24 cellular contexts compared by ENCODE assay signal in the genomic region with DNA sequence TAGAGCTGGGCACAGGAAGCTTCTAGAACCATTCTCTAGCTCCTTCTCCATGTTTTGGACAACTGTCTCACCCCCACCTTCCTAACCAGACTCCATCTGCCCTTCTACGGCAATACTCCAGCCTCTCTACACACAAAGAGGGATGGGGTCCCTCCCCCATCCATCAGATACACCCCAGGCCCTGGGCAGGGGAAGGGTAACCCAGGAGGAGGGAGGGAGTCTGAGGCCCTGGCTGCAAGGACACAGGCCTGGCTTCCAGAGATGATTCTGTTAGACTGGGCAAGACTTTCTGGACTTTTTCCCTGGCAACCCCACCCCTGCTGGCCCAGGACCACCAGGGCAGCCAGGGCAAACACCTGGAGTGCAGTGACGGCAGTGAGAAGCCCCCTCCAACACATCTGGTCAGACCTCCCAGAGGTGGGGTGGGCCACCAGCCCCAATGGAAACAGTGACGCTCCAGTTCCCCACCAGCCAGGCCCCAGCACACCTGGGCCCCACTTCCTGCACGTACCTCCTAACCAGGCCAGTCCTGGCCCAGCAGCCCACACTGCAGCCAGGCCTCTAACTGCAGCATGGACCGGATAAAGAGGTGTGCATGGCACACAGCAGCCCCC. TPM values are rescaled to one million over a fixed set of nuclear protein-coding genes. Genes with fewer than 3 reads are reported as not detected.
DNase-seq lines count a peak whose midpoint lies in the region; ATAC-seq, FAIRE-seq and TF ChIP-seq lines count a peak whose summit lies in the region.
"Had no signal": no experiment of that assay in that cellular context is flagged by ENCODE, and none has a peak within 500 bp of the region (broad histone marks: within the 10 kb centered on the region; RNA-seq: fewer than 3 reads in every experiment).

No MANE protein-coding gene starts in this region.

- H3K4me1 ChIP-seq in H1 (replicated peaks in 1 of 4; ENCODE audit: control insufficient read depth in 3 of 4, insufficient read depth in 4 of 4, low read length in 3 of 4), result peaks cover 4 to 30% (median 20%) of the 10 kb centered on the region in 4 experiments
- peaks cover 7% of the 10 kb centered on the region for H3K4me1 ChIP-seq in ovary (ENCODE audit: insufficient read depth)

- no peak overlapping the region for H3K27ac ChIP-seq in H1 (ENCODE audit: low read depth, low read length)
- no peak overlapping the region for H3K27ac ChIP-seq in ovary
- H3K27ac ChIP-seq: epithelial cell of prostate had no signal

- H2AFZ ChIP-seq in H1 (ENCODE audit: low read length), result no peak overlapping the region

- no peak overlapping the region for H3K23ac ChIP-seq in H1 (ENCODE audit: insufficient read length)

- H3K14ac ChIP-seq in H1 (ENCODE audit: insufficient read length), result no peak overlapping the region

- H3K9me3 Mint-ChIP-seq in CD14-positive monocyte, result peaks cover 0 to 15% (median 4%) of the 10 kb centered on the region in 7 donors
- H3K9me3 Mint-ChIP-seq: activated B cell treated with CpG ODN at 0.5 μM for 24 hours; activated CD8-positive, alpha-beta T cell treated with anti-CD3 and anti-CD28 coated beads for 36 hours; activated naive CD4-positive, alpha-beta T cell treated with anti-CD3 and anti-CD28 coated beads, Interleukin-2, amount 50 U/mL, for 24 hours; naive thymus-derived CD8-positive, alpha-beta T cell had no signal

- TF ChIP-seq POLR2A in H1 (IDR thresholded peaks at IDR 0.05; ENCODE audit: control extremely low read depth in 1 of 2, low read depth in 2 of 2, low read length in 2 of 2) (no peak), ovary (IDR thresholded peaks at IDR 0.05) (no peak)

- peaks cover 3 to 4% of the 10 kb centered on the region in 2 experiments for H4K20me1 ChIP-seq in H1 (replicated peaks in 1 of 2; ENCODE audit: control insufficient read depth in 1 of 2, insufficient read depth in 2 of 2, low read length in 2 of 2)

- H3K27me3 ChIP-seq in H1 (replicated peaks in 1 of 4; ENCODE audit: control insufficient read depth in 3 of 4, extremely low read depth in 1 of 4, insufficient read depth in 3 of 4, low read length in 3 of 4) (peaks cover 35 to 65% (median 57%) of the 10 kb centered on the region in 4 experiments), ovary (no peaks in the 10 kb centered on the region)

- no peak overlapping the region for H3K9ac ChIP-seq in H1 (replicated peaks in 1 of 4; ENCODE audit: extremely low read depth in 1 of 4, low read depth in 3 of 4, low read length in 3 of 4)

- intact Hi-C loops in CD14-positive monocyte (cut with micrococcal nuclease) (no loop called here), ovary (cut with DNase I) (loop anchor here in 1 of 4 donors (10.0 kb wide), 1 partner anchor 594 kb away; no protein-coding TSS in a partner anchor)

- peak overlapping the region; percentile 29; the same call in 1 of the 2 replicates for H2BK15ac ChIP-seq in H1 (ENCODE audit: low read length)

- H3K4me2 ChIP-seq in H1 (ENCODE audit: insufficient read depth in 1 of 2, low read depth in 2 of 2, low read length in 2 of 2), result no peak overlapping the region

- peak overlapping the region; percentile 56 for H4K91ac ChIP-seq in H1 (replicated peaks; ENCODE audit: insufficient read length, low read length)

- peak overlapping the region in 1 of 2 donors; percentile 7 for H3K4me3 Mint-ChIP-seq in CD14-positive monocyte
- H3K4me3 Mint-ChIP-seq: activated B cell treated with CpG ODN at 0.5 μM for 24 hours; activated CD8-positive, alpha-beta T cell treated with anti-CD3 and anti-CD28 coated beads for 36 hours; activated naive CD4-positive, alpha-beta T cell treated with anti-CD3 and anti-CD28 coated beads, Interleukin-2, amount 50 U/mL, for 24 hours; naive thymus-derived CD8-positive, alpha-beta T cell had no signal

- H3K23me2 ChIP-seq in H1 (ENCODE audit: low read depth, low read length), result peaks cover 10% of the 10 kb centered on the region; the same call in 1 of the 2 replicates

- no peak for TF ChIP-seq RAD21 in H1 (IDR thresholded peaks at IDR 0.05 in 1 of 2, conservative IDR thresholded peaks at IDR 0.05 in 1 of 2; ENCODE audit: low read depth in 2 of 2, low read length in 2 of 2)

- H3K27ac Mint-ChIP-seq in CD14-positive monocyte, result no peak overlapping the region
- H3K27ac Mint-ChIP-seq: activated B cell treated with CpG ODN at 0.5 μM for 24 hours; activated CD8-positive, alpha-beta T cell treated with anti-CD3 and anti-CD28 coated beads for 36 hours; activated naive CD4-positive, alpha-beta T cell treated with anti-CD3 and anti-CD28 coated beads, Interleukin-2, amount 50 U/mL, for 24 hours; naive thymus-derived CD8-positive, alpha-beta T cell had no signal

- H3K4ac ChIP-seq in H1 (replicated peaks; ENCODE audit: insufficient read length, low read depth, low read length), result no peak overlapping the region

- H3K36me3 ChIP-seq in H1 (ENCODE audit: control insufficient read depth in 2 of 4, insufficient read depth in 4 of 4, low read length in 3 of 4) (no peaks in the 10 kb centered on the region), ovary (no peaks in the 10 kb centered on the region)

- H4K8ac ChIP-seq in H1 (ENCODE audit: extremely low read depth, insufficient read depth, low read length), result no peak overlapping the region

- WGBS in H1 (ENCODE audit: extremely low coverage in 1 of 2, insufficient coverage in 1 of 2, insufficient read length in 1 of 2, insufficient replicate concordance in 2 of 2, low coverage in 1 of 2, low lambda C conversion rate in 2 of 2, missing lambda C conversion rate in 1 of 2), 2 experiments, result 85% methylated on average over 5 of the region's 5 CpGs; no CpG with 5 or more reads in 1 of the 2 experiments
- 94 to 96% (median 95%) methylated on average over 5 of the region's 5 CpGs for WGBS in ovary, 3 donors

- H3K79me2 ChIP-seq in H1 (ENCODE audit: control insufficient read depth in 1 of 2, insufficient read depth in 2 of 2, low read length in 2 of 2), result no peaks in the 10 kb centered on the region

- no peak overlapping the region for H2BK120ac ChIP-seq in H1 (replicated peaks; ENCODE audit: low read depth, low read length)

- POLR2A ChIA-PET in H1 (lab: Charles Lee; ENCODE audit: partially characterized antibody), result no interaction called here

- DNase-seq in activated CD4-positive, alpha-beta T cell treated with anti-CD3 and anti-CD28 coated beads for 1 hour, result peak; percentile 1
- no peak for DNase-seq in activated CD4-positive, alpha-beta T cell treated with anti-CD3 and anti-CD28 coated beads, Interleukin-2, amount 50 U/mL, for 4 hours
- DNase-seq in CD14-positive monocyte (ENCODE audit: low spot score) (peak; percentile 32), H1 (ENCODE audit: low read depth in 1 of 2, low spot score in 2 of 2) (no peak), ovary (peak in 4 of 5 donors; percentile 1 to 27 (median 12)), NOMO-1 treated with dmso at 0.1 percent for 144 hours (lab: John Stamatoyannopoulos, UW; ENCODE audit: unreplicated experiment) (no peak)
- DNase-seq: activated B cell treated with CpG ODN at 0.5 μM for 24 hours; activated CD8-positive, alpha-beta T cell treated with anti-CD3 and anti-CD28 coated beads for 36 hours; AML-193; central memory CD4-positive, alpha-beta T cell; GDM1; IMR-90; NCI-H1092; NCI-H187; NCI-H774; stimulated activated CD4-positive, alpha-beta T cell treated with anti-CD3 and anti-CD28 coated beads, Interleukin-1b, Interleukin-23, amount 100 ng/mL, for 48 hours had no signal

- H3K4me3 ChIP-seq in H1 (ENCODE audit: extremely low read depth in 1 of 4, insufficient read depth in 2 of 4, low read depth in 3 of 4, low read length in 4 of 4) (no peak overlapping the region), ovary (no peak overlapping the region)

- CTCF ChIA-PET in H1 (lab: Charles Lee; ENCODE audit: partially characterized antibody), result interaction anchor here (0.7 to 9.5 kb wide), 5 partner anchors 9 to 604 kb away, joined by 3 to 70 read pairs (median 7); no protein-coding TSS in a partner anchor

- H3K9me3 ChIP-seq in H1 (ENCODE audit: insufficient read depth in 2 of 2, low read depth in 1 of 2, low read length in 1 of 2) (no peaks in the 10 kb centered on the region; a peak in 1 of 4 replicates), ovary (no peaks in the 10 kb centered on the region)

- TF ChIP-seq EP300 in H1 (IDR thresholded peaks at IDR 0.05; ENCODE audit: borderline replicate concordance in 1 of 2, low read depth in 2 of 2, low read length in 2 of 2) (no peak), ovary (IDR thresholded peaks at IDR 0.05) (no peak)

- H3K36me3 Mint-ChIP-seq in CD14-positive monocyte, result no peaks in the 10 kb centered on the region
- H3K36me3 Mint-ChIP-seq: activated naive CD4-positive, alpha-beta T cell treated with anti-CD3 and anti-CD28 coated beads, Interleukin-2, amount 50 U/mL, for 24 hours; naive thymus-derived CD8-positive, alpha-beta T cell had no signal

- no peak for FAIRE-seq in H1 (lab: Jason Lieb, UNC)
- FAIRE-seq: A204.1, astrocyte, urothelium cell line had no signal

- H2BK5ac ChIP-seq in H1 (ENCODE audit: low read depth, low read length), result no peak overlapping the region

- ATAC-seq in GM21723 (IDR thresholded peaks at IDR 0.05; ENCODE audit: unreplicated experiment) (no peak), HG02678 (IDR thresholded peaks at IDR 0.05; ENCODE audit: unreplicated experiment) (no peak)
- ATAC-seq: activated CD8-positive, alpha-beta T cell treated with anti-CD3 and anti-CD28 coated beads for 36 hours; naive thymus-derived CD8-positive, alpha-beta T cell had no signal

- TF ChIP-seq CTCF in CD14-positive monocyte (IDR thresholded peaks at IDR 0.05) (no peak), H1 (IDR thresholded peaks at IDR 0.05; ENCODE audit: control extremely low read depth in 1 of 3, insufficient read depth in 1 of 3, low read depth in 1 of 3, low read length in 3 of 3) (no peak), ovary (IDR thresholded peaks at IDR 0.05) (no peak)

- H3K79me1 ChIP-seq in H1 (ENCODE audit: low read depth, low read length), result no peaks in the 10 kb centered on the region

- H4K5ac ChIP-seq in H1 (ENCODE audit: insufficient read length, low read depth, low read length), result no peak overlapping the region

- H2AK5ac ChIP-seq in H1 (ENCODE audit: low read depth, low read length), result no peak overlapping the region

- H2BK12ac ChIP-seq in H1 (ENCODE audit: low read depth, low read length), result no peak overlapping the region; the same call in 1 of the 2 replicates

- no peak overlapping the region; the same call in 1 of the 2 replicates for H3K18ac ChIP-seq in H1 (ENCODE audit: extremely low read depth, low read length)

- H3K4me1 Mint-ChIP-seq in CD14-positive monocyte, result peaks cover 13% of the 10 kb centered on the region

- no peak overlapping the region for H3K56ac ChIP-seq in H1 (replicated peaks; ENCODE audit: insufficient read length, low read depth, low read length)

- peaks cover 45 to 51% (median 47%) of the 10 kb centered on the region in 3 donors for H3K27me3 Mint-ChIP-seq in CD14-positive monocyte (ENCODE audit: low read depth in 3 of 3)

- H2BK20ac ChIP-seq in H1 (ENCODE audit: low read length), result no peak overlapping the region

RNA-seq across cellular contexts. Expression of gene CYP26B1, which starts 6.5 kb away (rescaled TPM):
- polyA plus RNA-seq in CD14-positive monocyte, result not detected
- 0.36 and 0.69 TPM in 2 replicates for total RNA-seq in H1 (2021; fragmentation: NEBNext Ultra II Directional; extraction: Animal tissue kit (Norgen Biotek cat#: 25700))
- polyA plus RNA-seq in H1 (2011; rRNA removed), result 0.06 and 0.19 TPM in 2 replicates
- polyA plus RNA-seq in H1 (2011; cell fraction: cytosol; rRNA removed), result 0.34 TPM
- 0.53 TPM for polyA plus RNA-seq in H1 (2011; cell fraction: nucleus; rRNA removed)
- polyA plus RNA-seq in H1 (2012, experiment 1 of 2), result 0.08 to 0.77 TPM (median 0.23 TPM) in 4 replicates
- 0.08 TPM for polyA plus RNA-seq in H1 (2012, experiment 2 of 2)
- polyA plus RNA-seq in H1 (2013, experiment 1 of 2), result 0.12 TPM
- 0.09 TPM for polyA plus RNA-seq in H1 (2013, experiment 2 of 2)
- 0.13 and 0.24 TPM in 2 replicates for polyA minus RNA-seq in H1 (2011; rRNA and poly(A)+ RNA removed)
- polyA minus RNA-seq in H1 (2011; cell fraction: cytosol; rRNA and poly(A)+ RNA removed), result not detected
- 0.10 TPM for polyA minus RNA-seq in H1 (2011; cell fraction: nucleus; rRNA and poly(A)+ RNA removed)
- 10 to 100 TPM in 1 of 7 donors, 1 to 10 TPM in 6; 2.5 to 13.4 (median 5.8) TPM for total RNA-seq in ovary
- 1 to 10 TPM; 1.5 to 4.5 TPM for polyA plus RNA-seq in ovary
- total RNA-seq: activated B cell treated with CpG ODN at 0.5 μM for 24 hours; activated CD8-positive, alpha-beta T cell treated with anti-CD3 and anti-CD28 coated beads for 36 hours; IMR-90; naive thymus-derived CD8-positive, alpha-beta T cell had no signal
- polyA plus RNA-seq: naive thymus-derived CD8-positive, alpha-beta T cell had no signal

Comparison
In these comparisons a context has a peak if more than half of its experiments do, and no peak if none do; other contexts are left out.
1. DNase-seq: peak in activated CD4-positive, alpha-beta T cell treated with anti-CD3 and anti-CD28 coated beads for 1 hour (single experiment), CD14-positive monocyte (single experiment) and ovary (4 of 5); none in activated CD4-positive, alpha-beta T cell treated with anti-CD3 and anti-CD28 coated beads, Interleukin-2, amount 50 U/mL, for 4 hours (0 of 2), H1 (0 of 2) and NOMO-1 treated with dmso at 0.1 percent for 144 hours (single experiment).